Comparison of ENCODE assay signal across 1 cellular context in the genomic region with DNA sequence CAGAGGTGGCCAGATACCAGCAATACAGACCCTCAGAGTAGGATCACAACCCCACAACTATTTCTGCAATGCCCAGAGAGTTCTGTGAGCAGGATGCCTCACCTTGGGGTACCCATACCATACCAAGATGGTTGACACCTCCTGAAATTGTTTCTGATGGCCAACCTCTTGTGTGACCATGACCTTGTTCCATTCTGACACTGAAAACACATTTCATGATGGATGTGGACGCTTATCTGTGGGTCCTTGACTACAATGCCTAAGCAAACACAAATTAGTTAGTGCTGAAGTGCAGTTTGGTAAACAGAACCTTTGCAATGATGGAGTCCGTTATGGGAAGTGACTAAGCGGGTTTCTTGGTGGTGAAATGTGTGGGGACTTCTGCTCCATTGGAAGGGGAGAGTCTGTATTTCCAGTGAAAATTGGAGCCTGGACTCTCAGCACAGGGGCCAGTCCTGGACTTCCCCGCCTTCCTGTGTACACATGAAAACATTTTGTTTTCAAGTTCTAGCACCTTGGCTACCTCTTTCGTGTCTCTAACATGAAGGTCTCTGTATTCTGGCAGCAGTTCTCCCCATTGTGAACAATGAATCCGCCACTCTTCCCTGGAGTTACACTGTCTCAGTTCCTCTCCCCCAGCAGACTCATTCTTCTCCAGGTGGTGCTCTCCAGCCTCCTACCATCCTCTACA.
TF ChIP-seq lines count a peak whose summit lies in the region.

No MANE protein-coding gene starts in this region.

TF ChIP-seq in GM23338, 12 proteins besides CTCF, POLR2A, EP300 and RAD21 (continued from another document):
- TF ChIP-seq, protein P1, sequence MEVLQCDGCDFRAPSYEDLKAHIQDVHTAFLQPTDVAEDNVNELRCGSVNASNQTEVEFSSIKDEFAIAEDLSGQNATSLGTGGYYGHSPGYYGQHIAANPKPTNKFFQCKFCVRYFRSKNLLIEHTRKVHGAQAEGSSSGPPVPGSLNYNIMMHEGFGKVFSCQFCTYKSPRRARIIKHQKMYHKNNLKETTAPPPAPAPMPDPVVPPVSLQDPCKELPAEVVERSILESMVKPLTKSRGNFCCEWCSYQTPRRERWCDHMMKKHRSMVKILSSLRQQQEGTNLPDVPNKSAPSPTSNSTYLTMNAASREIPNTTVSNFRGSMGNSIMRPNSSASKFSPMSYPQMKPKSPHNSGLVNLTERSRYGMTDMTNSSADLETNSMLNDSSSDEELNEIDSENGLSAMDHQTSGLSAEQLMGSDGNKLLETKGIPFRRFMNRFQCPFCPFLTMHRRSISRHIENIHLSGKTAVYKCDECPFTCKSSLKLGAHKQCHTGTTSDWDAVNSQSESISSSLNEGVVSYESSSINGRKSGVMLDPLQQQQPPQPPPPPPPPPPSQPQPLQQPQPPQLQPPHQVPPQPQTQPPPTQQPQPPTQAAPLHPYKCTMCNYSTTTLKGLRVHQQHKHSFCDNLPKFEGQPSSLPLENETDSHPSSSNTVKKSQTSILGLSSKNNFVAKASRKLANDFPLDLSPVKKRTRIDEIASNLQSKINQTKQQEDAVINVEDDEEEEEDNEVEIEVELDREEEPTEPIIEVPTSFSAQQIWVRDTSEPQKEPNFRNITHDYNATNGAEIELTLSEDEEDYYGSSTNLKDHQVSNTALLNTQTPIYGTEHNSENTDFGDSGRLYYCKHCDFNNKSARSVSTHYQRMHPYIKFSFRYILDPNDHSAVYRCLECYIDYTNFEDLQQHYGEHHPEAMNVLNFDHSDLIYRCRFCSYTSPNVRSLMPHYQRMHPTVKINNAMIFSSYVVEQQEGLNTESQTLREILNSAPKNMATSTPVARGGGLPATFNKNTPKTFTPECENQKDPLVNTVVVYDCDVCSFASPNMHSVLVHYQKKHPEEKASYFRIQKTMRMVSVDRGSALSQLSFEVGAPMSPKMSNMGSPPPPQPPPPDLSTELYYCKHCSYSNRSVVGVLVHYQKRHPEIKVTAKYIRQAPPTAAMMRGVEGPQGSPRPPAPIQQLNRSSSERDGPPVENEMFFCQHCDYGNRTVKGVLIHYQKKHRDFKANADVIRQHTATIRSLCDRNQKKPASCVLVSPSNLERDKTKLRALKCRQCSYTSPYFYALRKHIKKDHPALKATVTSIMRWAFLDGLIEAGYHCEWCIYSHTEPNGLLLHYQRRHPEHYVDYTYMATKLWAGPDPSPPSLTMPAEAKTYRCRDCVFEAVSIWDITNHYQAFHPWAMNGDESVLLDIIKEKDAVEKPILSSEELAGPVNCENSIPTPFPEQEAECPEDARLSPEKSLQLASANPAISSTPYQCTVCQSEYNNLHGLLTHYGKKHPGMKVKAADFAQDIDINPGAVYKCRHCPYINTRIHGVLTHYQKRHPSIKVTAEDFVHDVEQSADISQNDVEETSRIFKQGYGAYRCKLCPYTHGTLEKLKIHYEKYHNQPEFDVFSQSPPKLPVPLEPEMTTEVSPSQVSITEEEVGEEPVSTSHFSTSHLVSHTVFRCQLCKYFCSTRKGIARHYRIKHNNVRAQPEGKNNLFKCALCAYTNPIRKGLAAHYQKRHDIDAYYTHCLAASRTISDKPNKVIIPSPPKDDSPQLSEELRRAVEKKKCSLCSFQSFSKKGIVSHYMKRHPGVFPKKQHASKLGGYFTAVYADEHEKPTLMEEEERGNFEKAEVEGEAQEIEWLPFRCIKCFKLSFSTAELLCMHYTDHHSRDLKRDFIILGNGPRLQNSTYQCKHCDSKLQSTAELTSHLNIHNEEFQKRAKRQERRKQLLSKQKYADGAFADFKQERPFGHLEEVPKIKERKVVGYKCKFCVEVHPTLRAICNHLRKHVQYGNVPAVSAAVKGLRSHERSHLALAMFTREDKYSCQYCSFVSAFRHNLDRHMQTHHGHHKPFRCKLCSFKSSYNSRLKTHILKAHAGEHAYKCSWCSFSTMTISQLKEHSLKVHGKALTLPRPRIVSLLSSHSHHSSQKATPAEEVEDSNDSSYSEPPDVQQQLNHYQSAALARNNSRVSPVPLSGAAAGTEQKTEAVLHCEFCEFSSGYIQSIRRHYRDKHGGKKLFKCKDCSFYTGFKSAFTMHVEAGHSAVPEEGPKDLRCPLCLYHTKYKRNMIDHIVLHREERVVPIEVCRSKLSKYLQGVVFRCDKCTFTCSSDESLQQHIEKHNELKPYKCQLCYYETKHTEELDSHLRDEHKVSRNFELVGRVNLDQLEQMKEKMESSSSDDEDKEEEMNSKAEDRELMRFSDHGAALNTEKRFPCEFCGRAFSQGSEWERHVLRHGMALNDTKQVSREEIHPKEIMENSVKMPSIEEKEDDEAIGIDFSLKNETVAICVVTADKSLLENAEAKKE (CRISPR knock-in tag; IDR thresholded peaks at IDR 0.05): no peak
TF ChIP-seq in GM23338: peak in this region for 0.
